ENCODE assay signal across 9 cellular contexts in the genomic region with DNA sequence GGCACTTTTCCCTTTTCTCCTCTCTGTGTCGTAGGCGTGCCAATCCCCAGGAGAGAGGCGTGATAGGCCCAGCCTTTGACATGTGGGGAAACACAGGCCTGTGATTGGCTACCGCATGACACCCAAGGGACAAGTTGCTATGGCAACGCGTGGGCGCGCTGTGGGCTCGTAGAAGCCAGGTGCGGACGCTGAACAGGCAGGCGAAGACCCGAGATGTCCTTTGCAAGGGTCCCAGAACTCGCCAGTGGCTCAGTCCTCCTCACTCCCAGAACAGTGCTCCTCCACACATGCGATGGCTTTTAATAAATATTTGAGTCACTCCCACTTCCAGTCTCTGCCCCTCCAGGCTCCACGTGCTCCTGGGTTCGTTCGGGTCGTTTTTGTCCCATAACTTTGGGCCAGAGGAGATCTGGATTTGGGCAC. TPM values are rescaled to one million over a fixed set of nuclear protein-coding genes. Genes with fewer than 3 reads are reported as not detected.
DNase-seq lines count a peak whose midpoint lies in the region; ATAC-seq and TF ChIP-seq lines count a peak whose summit lies in the region.
"Had no signal": no experiment of that assay in that cellular context is flagged by ENCODE, and none has a peak within 500 bp of the region (broad histone marks: within the 10 kb centered on the region; RNA-seq: fewer than 3 reads in every experiment).

No MANE protein-coding gene starts in this region.

- H3K9me3 Mint-ChIP-seq in activated naive CD8-positive, alpha-beta T cell treated with anti-CD3 and anti-CD28 coated beads, Interleukin-2, amount 50 U/mL, for 24 hours: no peaks in the 10 kb centered on the region

- 2 to 4% methylated on average over 18 to 19 of the region's 19 CpGs for WGBS in tibial nerve, 2 donors

- H3K4me2 ChIP-seq in SU-DHL-6 (ENCODE audit: low read depth, low read length, poor library complexity, severe bottlenecking): peak overlapping the region; percentile 56

- H3K27ac Mint-ChIP-seq in activated naive CD8-positive, alpha-beta T cell treated with anti-CD3 and anti-CD28 coated beads, Interleukin-2, amount 50 U/mL, for 24 hours: no peak overlapping the region

- TF ChIP-seq CTCF in HFF-Myc (IDR thresholded peaks at IDR 0.05; ENCODE audit: low read depth, low read length, missing control alignments): no peak
- TF ChIP-seq CTCF in SU-DHL-6 (IDR thresholded peaks at IDR 0.05; ENCODE audit: insufficient read depth, low read length, poor library complexity, severe bottlenecking): no peak
- no peak for TF ChIP-seq CTCF in tibial nerve (IDR thresholded peaks at IDR 0.05)

- peak; percentile 96 for DNase-seq in ELR (ENCODE audit: low read depth)
- peak; percentile 93 for DNase-seq in HFF-Myc (ENCODE audit: extremely low read depth, low read depth)
- peak; percentile 99 for DNase-seq in NCI-H1105 treated with DMSO at 0.1 percent for 48 hours (lab: John Stamatoyannopoulos, UW)
- DNase-seq in activated naive CD8-positive, alpha-beta T cell treated with anti-CD3 and anti-CD28 coated beads, Interleukin-2, amount 50 U/mL, for 24 hours: peak; percentile 87
- DNase-seq in cardiac septum (ENCODE audit: low spot score): peak; percentile 92
- DNase-seq in pons (ENCODE audit: low spot score): peak; percentile 95
- peak; percentile 88 to 89 for DNase-seq in tibial nerve (ENCODE audit: low spot score in 2 of 2)

- H3K36me3 ChIP-seq in SU-DHL-6 (ENCODE audit: low read length) (no peaks in the 10 kb centered on the region), tibial nerve (peaks cover 0 to 19% (median 0%) of the 10 kb centered on the region in 3 donors)

- peaks cover 0 to 31% (median 10%) of the 10 kb centered on the region in 4 donors for H3K4me1 ChIP-seq in tibial nerve

- no peak overlapping the region for H3K9ac ChIP-seq in SU-DHL-6 (ENCODE audit: low read length)

- intact Hi-C loops in cardiac septum (cut with DNase I): no loop called here

- H3F3A ChIP-seq in SU-DHL-6 (ENCODE audit: insufficient read depth): no peaks in the 10 kb centered on the region

- no peaks in the 10 kb centered on the region for H4K20me1 ChIP-seq in SU-DHL-6 (ENCODE audit: low read depth, low read length)

- H3K4me3 Mint-ChIP-seq in activated naive CD8-positive, alpha-beta T cell treated with anti-CD3 and anti-CD28 coated beads, Interleukin-2, amount 50 U/mL, for 24 hours: peak overlapping the region; percentile 28

- H3K9me2 ChIP-seq in SU-DHL-6 (replicated peaks; ENCODE audit: insufficient read depth, low read length): no peaks in the 10 kb centered on the region

- no peaks in the 10 kb centered on the region for H3K79me2 ChIP-seq in SU-DHL-6 (ENCODE audit: insufficient read depth, low read length)

- peaks cover 2% of the 10 kb centered on the region for H3K27me3 Mint-ChIP-seq in activated naive CD8-positive, alpha-beta T cell treated with anti-CD3 and anti-CD28 coated beads, Interleukin-2, amount 50 U/mL, for 24 hours

- H2AFZ ChIP-seq in SU-DHL-6 (ENCODE audit: low read depth, low read length, severe bottlenecking): no peak overlapping the region

- H3K4me1 Mint-ChIP-seq in activated naive CD8-positive, alpha-beta T cell treated with anti-CD3 and anti-CD28 coated beads, Interleukin-2, amount 50 U/mL, for 24 hours: peaks cover 15% of the 10 kb centered on the region

- peak in 1 of 2 donors; percentile 19 for TF ChIP-seq EP300 in tibial nerve (IDR thresholded peaks at IDR 0.05)

- no peaks in the 10 kb centered on the region for H3K36me3 Mint-ChIP-seq in activated naive CD8-positive, alpha-beta T cell treated with anti-CD3 and anti-CD28 coated beads, Interleukin-2, amount 50 U/mL, for 24 hours (ENCODE audit: low read depth)

- peak; percentile 90 for ATAC-seq in activated naive CD8-positive, alpha-beta T cell treated with anti-CD3 and anti-CD28 coated beads, Interleukin-2, amount 50 U/mL, for 24 hours

- H3K4me3 ChIP-seq in HFF-Myc (replicated peaks; ENCODE audit: low read depth, low read length) (peak overlapping the region; percentile 33), SU-DHL-6 (ENCODE audit: insufficient read depth, low read length, poor library complexity, severe bottlenecking) (no peak overlapping the region), tibial nerve (peak overlapping the region; percentile 8 to 43 (median 22))

- H3K27me3 ChIP-seq in SU-DHL-6 (ENCODE audit: low read length): no peaks in the 10 kb centered on the region
- H3K27me3 ChIP-seq in tibial nerve: no peaks in the 10 kb centered on the region

- H3K27ac ChIP-seq in SU-DHL-6 (ENCODE audit: low read depth, low read length) (no peak overlapping the region), tibial nerve (peak overlapping the region in 2 of 4 donors; percentile 45 to 63)

- no peak for TF ChIP-seq POLR2A in tibial nerve (IDR thresholded peaks at IDR 0.05)

- H3K9me3 ChIP-seq in SU-DHL-6 (ENCODE audit: insufficient read depth, low read length) (no peaks in the 10 kb centered on the region), tibial nerve (no peaks in the 10 kb centered on the region)

RNA-seq across cellular contexts. Expression of gene SLC51B, which starts 4.2 kb away (rescaled TPM):
- total RNA-seq in cardiac septum (not detected), tibial nerve (1 to 10 TPM in 1 of 4 donors, not detected in 3; 2.7 TPM)

RNA-seq across cellular contexts. Expression of gene RASL12, which starts 18.4 kb away (rescaled TPM):
- total RNA-seq in cardiac septum (11.5 TPM), tibial nerve (10 to 100 TPM; 41.4 to 83.5 (median 78.7) TPM)
- total RNA-seq: mononuclear cell had no signal

RNA-seq across cellular contexts. Expression of gene MTFMT, which starts 20.0 kb away (rescaled TPM):
- total RNA-seq in cardiac septum (18.4 TPM), tibial nerve (10 to 100 TPM; 36.8 to 45.7 (median 41.2) TPM)

RNA-seq across cellular contexts. Expression of gene KBTBD13, which starts 27.1 kb away (rescaled TPM):
- total RNA-seq in cardiac septum: 3.3 TPM
- not detected for total RNA-seq in tibial nerve

RNA-seq across cellular contexts. Expression of gene SPG21, which starts 59.7 kb away (rescaled TPM):
- total RNA-seq in cardiac septum (53.6 TPM), tibial nerve (10 to 100 TPM; 80.4 to 90.6 (median 86.3) TPM)
